In genomic region chr4:15427126-15427525, GRCh38 we compare ENCODE assay signal across 1 cellular context.
TF ChIP-seq lines count a peak whose summit lies in the region.

No MANE protein-coding gene starts in this region.

TF ChIP-seq in HepG2, 621 proteins besides CTCF, POLR2A, EP300 and RAD21:
- TF ChIP-seq, protein P1, sequence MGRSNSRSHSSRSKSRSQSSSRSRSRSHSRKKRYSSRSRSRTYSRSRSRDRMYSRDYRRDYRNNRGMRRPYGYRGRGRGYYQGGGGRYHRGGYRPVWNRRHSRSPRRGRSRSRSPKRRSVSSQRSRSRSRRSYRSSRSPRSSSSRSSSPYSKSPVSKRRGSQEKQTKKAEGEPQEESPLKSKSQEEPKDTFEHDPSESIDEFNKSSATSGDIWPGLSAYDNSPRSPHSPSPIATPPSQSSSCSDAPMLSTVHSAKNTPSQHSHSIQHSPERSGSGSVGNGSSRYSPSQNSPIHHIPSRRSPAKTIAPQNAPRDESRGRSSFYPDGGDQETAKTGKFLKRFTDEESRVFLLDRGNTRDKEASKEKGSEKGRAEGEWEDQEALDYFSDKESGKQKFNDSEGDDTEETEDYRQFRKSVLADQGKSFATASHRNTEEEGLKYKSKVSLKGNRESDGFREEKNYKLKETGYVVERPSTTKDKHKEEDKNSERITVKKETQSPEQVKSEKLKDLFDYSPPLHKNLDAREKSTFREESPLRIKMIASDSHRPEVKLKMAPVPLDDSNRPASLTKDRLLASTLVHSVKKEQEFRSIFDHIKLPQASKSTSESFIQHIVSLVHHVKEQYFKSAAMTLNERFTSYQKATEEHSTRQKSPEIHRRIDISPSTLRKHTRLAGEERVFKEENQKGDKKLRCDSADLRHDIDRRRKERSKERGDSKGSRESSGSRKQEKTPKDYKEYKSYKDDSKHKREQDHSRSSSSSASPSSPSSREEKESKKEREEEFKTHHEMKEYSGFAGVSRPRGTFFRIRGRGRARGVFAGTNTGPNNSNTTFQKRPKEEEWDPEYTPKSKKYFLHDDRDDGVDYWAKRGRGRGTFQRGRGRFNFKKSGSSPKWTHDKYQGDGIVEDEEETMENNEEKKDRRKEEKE (IDR thresholded peaks at IDR 0.05) = no peak
- TF ChIP-seq, protein P2, sequence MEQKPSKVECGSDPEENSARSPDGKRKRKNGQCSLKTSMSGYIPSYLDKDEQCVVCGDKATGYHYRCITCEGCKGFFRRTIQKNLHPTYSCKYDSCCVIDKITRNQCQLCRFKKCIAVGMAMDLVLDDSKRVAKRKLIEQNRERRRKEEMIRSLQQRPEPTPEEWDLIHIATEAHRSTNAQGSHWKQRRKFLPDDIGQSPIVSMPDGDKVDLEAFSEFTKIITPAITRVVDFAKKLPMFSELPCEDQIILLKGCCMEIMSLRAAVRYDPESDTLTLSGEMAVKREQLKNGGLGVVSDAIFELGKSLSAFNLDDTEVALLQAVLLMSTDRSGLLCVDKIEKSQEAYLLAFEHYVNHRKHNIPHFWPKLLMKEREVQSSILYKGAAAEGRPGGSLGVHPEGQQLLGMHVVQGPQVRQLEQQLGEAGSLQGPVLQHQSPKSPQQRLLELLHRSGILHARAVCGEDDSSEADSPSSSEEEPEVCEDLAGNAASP (CRISPR knock-in tag; IDR thresholded peaks at IDR 0.05; ENCODE audit: borderline replicate concordance) = no peak
- TF ChIP-seq BCL6 (CRISPR knock-in tag; IDR thresholded peaks at IDR 0.05) (no peak), ZNF740 (CRISPR knock-in tag; IDR thresholded peaks at IDR 0.05) (no peak), ATF7 (IDR thresholded peaks at IDR 0.05) (0 out of 2 replicates have a peak, but pooled peaks have one; percentile 48), ATF7 (CRISPR knock-in tag; IDR thresholded peaks at IDR 0.05) (no peak), SP5 (CRISPR knock-in tag; IDR thresholded peaks at IDR 0.05; ENCODE audit: borderline replicate concordance, low read depth) (no peak), MLLT10 (CRISPR knock-in tag; IDR thresholded peaks at IDR 0.05) (no peak), ZNF570 (CRISPR knock-in tag; IDR thresholded peaks at IDR 0.05; ENCODE audit: borderline replicate concordance) (no peak)
TF ChIP-seq in HepG2: peak in this region for 1.
